Comparison of ENCODE assay signal across 26 cellular contexts in genomic region chr13:105915451-105915850, GRCh38.
"Had no signal": no experiment of that assay in that cellular context is flagged by ENCODE, and none has a peak within 500 bp of the region (broad histone marks: within the 10 kb centered on the region; RNA-seq: fewer than 3 reads in every experiment).

No MANE protein-coding gene starts in this region.

- H3K27me3 ChIP-seq: esophagus muscularis mucosa, foreskin keratinocyte, hepatocyte, right lobe of liver, suprapubic skin, thyroid gland, upper lobe of left lung, uterus had no signal

- H3K4me3 ChIP-seq: esophagus muscularis mucosa, hepatocyte, left ventricle myocardium inferior, lower lobe of right lung, prostate gland, right lobe of liver, skin epidermis, suprapubic skin, thyroid gland, upper lobe of left lung, uterus had no signal

- DNase-seq: effector memory CD8-positive, alpha-beta T cell; foreskin keratinocyte; head of caudate nucleus; kidney; left cardiac atrium; left ventricle myocardium inferior; lower lobe of right lung; midbrain; naive thymus-derived CD4-positive, alpha-beta T cell; nephron progenitor cell; retina; right lobe of liver; stimulated activated CD4-positive, alpha-beta T cell treated with anti-CD3 and anti-CD28 coated beads, Interleukin-4, amount 100 ng/mL, for 1 hour; stimulated activated CD8-positive, alpha-beta memory T cell treated with anti-CD3 and anti-CD28 coated beads, Interleukin-4, amount 100 ng/mL, for 48 hours; stimulated activated naive CD8-positive, alpha-beta T cell treated with anti-CD3 and anti-CD28 coated beads, Interleukin-15, Interleukin-2, amounts not matched to agents 100 U/mL and 50 U/mL, for 24 hours; thyroid gland; upper lobe of left lung; uterus had no signal

- H3K4me2 ChIP-seq: hepatocyte had no signal

- ATAC-seq: effector memory CD8-positive, alpha-beta T cell; foreskin keratinocyte; left cardiac atrium; lower lobe of right lung; naive thymus-derived CD4-positive, alpha-beta T cell; right lobe of liver; stimulated activated effector memory CD8-positive, alpha-beta T cell treated with anti-CD3 and anti-CD28 coated beads, Interleukin-12 subunit alpha, Interleukin-12 subunit beta, amount 100 ng/mL, for 72 hours; stimulated activated naive CD8-positive, alpha-beta T cell treated with anti-CD3 and anti-CD28 coated beads, Interleukin-15, Interleukin-2, amounts not matched to agents 100 U/mL and 50 U/mL, for 24 hours had no signal

- H3K4me1 ChIP-seq: lower lobe of right lung, parathyroid adenoma, prostate gland, right lobe of liver, thyroid gland, upper lobe of left lung, uterus had no signal

- H2AFZ ChIP-seq: hepatocyte, parathyroid adenoma had no signal

- H3K9ac ChIP-seq: parathyroid adenoma had no signal

- H3K9me3 ChIP-seq: esophagus muscularis mucosa, lower lobe of right lung, prostate gland, right lobe of liver, suprapubic skin, thyroid gland, upper lobe of left lung, uterus had no signal

- H3K27ac ChIP-seq: epithelial cell of prostate, esophagus muscularis mucosa, foreskin keratinocyte, hepatocyte, left ventricle myocardium inferior, lower lobe of right lung, parathyroid adenoma, prostate gland, right lobe of liver, skin epidermis, suprapubic skin, thyroid gland, upper lobe of left lung, uterus had no signal

- H3K36me3 ChIP-seq: esophagus muscularis mucosa, left ventricle myocardium inferior, lower lobe of right lung, prostate gland, right lobe of liver, suprapubic skin, thyroid gland, upper lobe of left lung, uterus had no signal
